Comparison of ENCODE assay signal across 17 cellular contexts in the genomic region with DNA sequence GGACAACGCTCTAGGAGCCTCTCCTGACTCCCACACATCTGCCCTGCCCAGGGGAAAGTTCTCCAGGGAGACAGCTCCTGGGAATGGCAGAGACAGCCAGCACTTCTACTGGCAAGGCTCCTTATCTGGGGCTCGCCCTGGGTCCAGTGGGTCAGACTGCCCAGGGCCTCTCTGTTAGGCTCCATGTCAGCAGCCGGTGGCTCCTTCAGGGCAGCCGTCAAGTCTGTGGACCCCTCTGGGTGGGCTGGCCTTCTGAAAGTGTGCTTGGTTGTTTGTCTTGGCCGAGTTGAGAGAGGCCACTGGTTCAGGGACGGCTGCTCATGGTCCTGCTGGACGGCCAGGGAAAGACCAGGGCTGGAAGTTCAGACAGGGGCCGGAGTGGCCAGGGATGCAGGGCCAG.
DNase-seq lines count a peak whose midpoint lies in the region; ATAC-seq, FAIRE-seq and TF ChIP-seq lines count a peak whose summit lies in the region.
"Had no signal": no experiment of that assay in that cellular context is flagged by ENCODE, and none has a peak within 500 bp of the region (broad histone marks: within the 10 kb centered on the region; RNA-seq: fewer than 3 reads in every experiment).

No MANE protein-coding gene starts in this region.

- POLR2A ChIA-PET in MCF 10A (lab: Yijun Ruan, JAX): no interaction called here

- CTCF ChIA-PET in activated naive CD4-positive, alpha-beta T cell treated with anti-CD3 and anti-CD28 coated beads, Interleukin-2, amount 10 ng/mL, durations not matched to agents 7 days and 5 days (lab: Charles Lee): no interaction called here
- CTCF ChIA-PET in MCF 10A (lab: Yijun Ruan, JAX): no interaction called here

- H4K20me1 ChIP-seq in KMS-11 (ENCODE audit: insufficient read depth): no peaks in the 10 kb centered on the region

- no TSS peak for BruUV-seq in MCF 10A (replicated peaks; lab: Mats Ljungman, UMichigan)

- H3K36me3 Mint-ChIP-seq in activated naive CD4-positive, alpha-beta T cell treated with anti-CD3 and anti-CD28 coated beads, Interleukin-2, amount 10 ng/mL, durations not matched to agents 7 days and 5 days: peaks cover 52% of the 10 kb centered on the region
- H3K36me3 Mint-ChIP-seq in stimulated activated memory B cell treated with anti-CD40 and anti-IgM and Interleukin-4, amounts not matched to agents 10 μg/mL and 1 μg/mL and 100 μg/mL, for 72 hours: peaks cover 57% of the 10 kb centered on the region
- H3K36me3 Mint-ChIP-seq in MCF 10A (ENCODE audit: insufficient read depth, unreplicated experiment): peaks cover 11% of the 10 kb centered on the region

- intact Hi-C loops in kidney (cut with DNase I) (no loop called here), MCF 10A (cut with micrococcal nuclease) (no loop called here)

- peak overlapping the region; percentile 60 for H3K27ac Mint-ChIP-seq in activated naive CD4-positive, alpha-beta T cell treated with anti-CD3 and anti-CD28 coated beads, Interleukin-2, amount 10 ng/mL, durations not matched to agents 7 days and 5 days
- H3K27ac Mint-ChIP-seq in stimulated activated memory B cell treated with anti-CD40 and anti-IgM and Interleukin-4, amounts not matched to agents 10 μg/mL and 1 μg/mL and 100 μg/mL, for 72 hours: peak overlapping the region; percentile 19
- H3K27ac Mint-ChIP-seq in MCF 10A (ENCODE audit: low read depth, unreplicated experiment): no peak overlapping the region

- peaks cover 37% of the 10 kb centered on the region for H3K4me1 Mint-ChIP-seq in activated naive CD4-positive, alpha-beta T cell treated with anti-CD3 and anti-CD28 coated beads, Interleukin-2, amount 10 ng/mL, durations not matched to agents 7 days and 5 days
- peaks cover 14% of the 10 kb centered on the region for H3K4me1 Mint-ChIP-seq in stimulated activated memory B cell treated with anti-CD40 and anti-IgM and Interleukin-4, amounts not matched to agents 10 μg/mL and 1 μg/mL and 100 μg/mL, for 72 hours
- H3K4me1 Mint-ChIP-seq in MCF 10A (ENCODE audit: insufficient read depth, unreplicated experiment): peaks cover 8% of the 10 kb centered on the region

- H3K9ac ChIP-seq in KMS-11 (no peak overlapping the region), kidney (ENCODE audit: low read length in 2 of 2) (no peak overlapping the region)

- H3K4me3 ChIP-seq in KMS-11 (IDR thresholded peaks at IDR 0.05; ENCODE audit: insufficient read depth, low read depth, low read length): no peak overlapping the region
- H3K4me3 ChIP-seq in kidney (ENCODE audit: low read length in 2 of 2): no peak overlapping the region
- H3K4me3 ChIP-seq: HAP-1 had no signal

- no peak for ATAC-seq in stimulated activated memory B cell treated with anti-CD40 and anti-IgM and Interleukin-4, amounts not matched to agents 10 μg/mL and 1 μg/mL and 100 μg/mL, for 72 hours
- ATAC-seq in HG02885 (IDR thresholded peaks at IDR 0.05; ENCODE audit: poor library complexity, unreplicated experiment) (no peak), HG02938 (IDR thresholded peaks at IDR 0.05; ENCODE audit: unreplicated experiment) (no peak)

- peaks cover 26% of the 10 kb centered on the region for H3K9me3 Mint-ChIP-seq in activated naive CD4-positive, alpha-beta T cell treated with anti-CD3 and anti-CD28 coated beads, Interleukin-2, amount 10 ng/mL, durations not matched to agents 7 days and 5 days
- peaks cover 8% of the 10 kb centered on the region for H3K9me3 Mint-ChIP-seq in stimulated activated memory B cell treated with anti-CD40 and anti-IgM and Interleukin-4, amounts not matched to agents 10 μg/mL and 1 μg/mL and 100 μg/mL, for 72 hours
- H3K9me3 Mint-ChIP-seq in MCF 10A (ENCODE audit: unreplicated experiment): peaks cover 9% of the 10 kb centered on the region

- peaks cover 82% of the 10 kb centered on the region for H3K4me1 ChIP-seq in KMS-11 (ENCODE audit: low read depth, poor library complexity, severe bottlenecking)
- H3K4me1 ChIP-seq in kidney (ENCODE audit: control insufficient read depth in 1 of 2, insufficient read depth in 1 of 2, low read depth in 1 of 2, low read length in 2 of 2): no peaks in the 10 kb centered on the region
- H3K4me1 ChIP-seq: BE2C, HAP-1 had no signal

- no peaks in the 10 kb centered on the region for H3K9me3 ChIP-seq in kidney (ENCODE audit: control insufficient read depth in 1 of 2, low read length in 2 of 2)
- H3K9me3 ChIP-seq: BE2C had no signal

- no peak for TF ChIP-seq CTCF in KMS-11 (conservative IDR thresholded peaks at IDR 0.05; ENCODE audit: low read depth, low read length)
- no peak for TF ChIP-seq CTCF in kidney (IDR thresholded peaks at IDR 0.05; ENCODE audit: borderline replicate concordance, extremely low read depth, insufficient read depth)
- TF ChIP-seq CTCF in MCF 10A (IDR thresholded peaks at IDR 0.05; ENCODE audit: unreplicated experiment): no peak

- H3K36me3 ChIP-seq in KMS-11 (ENCODE audit: insufficient read depth) (no peaks in the 10 kb centered on the region), kidney (ENCODE audit: control insufficient read depth in 1 of 2, insufficient read depth in 2 of 2, low read length in 2 of 2) (peaks cover 0 to 3% of the 10 kb centered on the region in 2 donors)
- H3K36me3 ChIP-seq: BE2C had no signal

- H3K27me3 ChIP-seq in KMS-11 (ENCODE audit: insufficient read depth, low read depth): no peaks in the 10 kb centered on the region
- H3K27me3 ChIP-seq: BE2C had no signal

- no peak overlapping the region for H2AFZ ChIP-seq in KMS-11 (ENCODE audit: low read depth)

- no peak overlapping the region for H3K4me3 Mint-ChIP-seq in activated naive CD4-positive, alpha-beta T cell treated with anti-CD3 and anti-CD28 coated beads, Interleukin-2, amount 10 ng/mL, durations not matched to agents 7 days and 5 days
- H3K4me3 Mint-ChIP-seq in stimulated activated memory B cell treated with anti-CD40 and anti-IgM and Interleukin-4, amounts not matched to agents 10 μg/mL and 1 μg/mL and 100 μg/mL, for 72 hours: no peak overlapping the region
- H3K4me3 Mint-ChIP-seq in MCF 10A (ENCODE audit: unreplicated experiment): no peak overlapping the region

- peak overlapping the region; percentile 98; the same call in 1 of the 2 replicates for H3K27ac ChIP-seq in KMS-11
- H3K27ac ChIP-seq in kidney (ENCODE audit: low read depth in 2 of 2, low read length in 2 of 2): no peak overlapping the region
- H3K27ac ChIP-seq: C4-2B, HL-60 had no signal

- H3K4me2 ChIP-seq in KMS-11: no peak overlapping the region

- H3K27me3 Mint-ChIP-seq in activated naive CD4-positive, alpha-beta T cell treated with anti-CD3 and anti-CD28 coated beads, Interleukin-2, amount 10 ng/mL, durations not matched to agents 7 days and 5 days: no peaks in the 10 kb centered on the region
- no peaks in the 10 kb centered on the region for H3K27me3 Mint-ChIP-seq in stimulated activated memory B cell treated with anti-CD40 and anti-IgM and Interleukin-4, amounts not matched to agents 10 μg/mL and 1 μg/mL and 100 μg/mL, for 72 hours
- H3K27me3 Mint-ChIP-seq in MCF 10A (ENCODE audit: insufficient read depth, unreplicated experiment): no peaks in the 10 kb centered on the region

- no peak for DNase-seq in activated naive CD4-positive, alpha-beta T cell treated with anti-CD3 and anti-CD28 coated beads, Interleukin-2, amount 10 ng/mL, durations not matched to agents 7 days and 5 days
- no peak for DNase-seq in activated naive CD4-positive, alpha-beta T cell (lab: John Stamatoyannopoulos, UW)
- DNase-seq in kidney: peak; percentile 45
- DNase-seq in MCF 10A (ENCODE audit: unreplicated experiment): no peak
- DNase-seq: ACHN, BE2C, GF-D8, IMR-90 had no signal

- no peak for FAIRE-seq in kidney (lab: Jason Lieb, UNC)
- FAIRE-seq: GM19239, H1 had no signal

- peaks cover 12% of the 10 kb centered on the region; the same call in 1 of the 2 replicates for H3K79me2 ChIP-seq in KMS-11 (ENCODE audit: insufficient read depth, low read depth)
